Comparison of ENCODE assay signal across 30 cellular contexts in the genomic region with DNA sequence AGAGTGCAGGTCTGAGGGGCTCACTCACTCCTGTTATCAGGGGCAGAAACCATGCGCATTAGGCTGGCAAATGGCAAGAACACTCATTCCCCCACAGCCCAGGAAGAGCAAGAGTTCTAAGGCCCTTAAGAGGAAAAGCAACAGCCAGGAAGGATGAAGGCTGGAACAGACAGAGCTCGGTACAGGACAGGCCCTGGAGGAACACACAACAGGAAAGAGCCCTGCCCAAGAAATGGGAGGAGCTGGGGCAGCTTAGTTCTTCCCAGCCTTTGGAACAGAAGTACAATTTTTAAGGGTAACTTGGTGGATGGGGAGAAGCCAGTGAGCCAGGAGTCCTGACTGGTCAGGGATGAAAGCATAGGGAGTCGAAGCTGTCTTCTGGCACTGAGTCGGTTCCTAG. TPM values are rescaled to one million over a fixed set of nuclear protein-coding genes. Genes with fewer than 3 reads are reported as not detected.
DNase-seq lines count a peak whose midpoint lies in the region; ATAC-seq and TF ChIP-seq lines count a peak whose summit lies in the region.
"Had no signal": no experiment of that assay in that cellular context is flagged by ENCODE, and none has a peak within 500 bp of the region (broad histone marks: within the 10 kb centered on the region; RNA-seq: fewer than 3 reads in every experiment).

No MANE protein-coding gene starts in this region.

- no peaks in the 10 kb centered on the region for H3K27me3 ChIP-seq in osteoblast (ENCODE audit: insufficient read depth, low read length)
- no peaks in the 10 kb centered on the region for H3K27me3 ChIP-seq in CD4-positive, alpha-beta T cell (ENCODE audit: control insufficient read depth, insufficient read depth, low read length)
- H3K27me3 ChIP-seq: ovary had no signal

- H3K4me3 Mint-ChIP-seq in activated CD8-positive, alpha-beta T cell treated with anti-CD3 and anti-CD28 coated beads, Interleukin-2, amount 10 ng/mL, durations not matched to agents 7 days and 5 days = no peak overlapping the region
- no peak overlapping the region for H3K4me3 Mint-ChIP-seq in activated CD8-positive, alpha-beta T cell treated with anti-CD3 and anti-CD28 coated beads for 36 hours
- H3K4me3 Mint-ChIP-seq in activated T-helper 2 cell treated with anti-CD3 and anti-CD28 coated beads, Interferon-gamma antibody, Interleukin-2, Interleukin-4, amounts not matched to agents 10 μg/mL and 5 μg/mL and 100 μg/mL, durations not matched to agents 14 hours and 24 hours and 36 hours (ENCODE audit: low read depth) = no peak overlapping the region
- H3K4me3 Mint-ChIP-seq in CD4-positive, alpha-beta T cell = no peak overlapping the region
- H3K4me3 Mint-ChIP-seq: natural killer cell had no signal

- H3K4me1 Mint-ChIP-seq in activated CD8-positive, alpha-beta T cell treated with anti-CD3 and anti-CD28 coated beads, Interleukin-2, amount 10 ng/mL, durations not matched to agents 7 days and 5 days (ENCODE audit: low read depth) = peaks cover 13% of the 10 kb centered on the region
- H3K4me1 Mint-ChIP-seq in activated CD8-positive, alpha-beta T cell treated with anti-CD3 and anti-CD28 coated beads for 36 hours (ENCODE audit: low read depth) = no peaks in the 10 kb centered on the region
- H3K4me1 Mint-ChIP-seq in activated T-helper 2 cell treated with anti-CD3 and anti-CD28 coated beads, Interferon-gamma antibody, Interleukin-2, Interleukin-4, amounts not matched to agents 10 μg/mL and 5 μg/mL and 100 μg/mL, durations not matched to agents 14 hours and 24 hours and 36 hours (ENCODE audit: low read depth) = peaks cover 4% of the 10 kb centered on the region
- no peaks in the 10 kb centered on the region for H3K4me1 Mint-ChIP-seq in CD4-positive, alpha-beta T cell (ENCODE audit: low read depth)
- H3K4me1 Mint-ChIP-seq: natural killer cell had no signal

- H3K4me3 ChIP-seq in osteoblast (ENCODE audit: insufficient read depth, low read length) = no peak overlapping the region
- H3K4me3 ChIP-seq: left ventricle myocardium inferior, ovary, smooth muscle cell, tibial nerve had no signal

- no peaks in the 10 kb centered on the region for H3K79me2 ChIP-seq in osteoblast (ENCODE audit: insufficient read depth, low read length)

- H3K4me2 ChIP-seq in osteoblast (ENCODE audit: insufficient read depth, low read length) = no peak overlapping the region
- H3K4me2 ChIP-seq: smooth muscle cell had no signal

- H3K9me3 Mint-ChIP-seq in activated CD8-positive, alpha-beta T cell treated with anti-CD3 and anti-CD28 coated beads, Interleukin-2, amount 10 ng/mL, durations not matched to agents 7 days and 5 days (ENCODE audit: insufficient read depth) = no peaks in the 10 kb centered on the region
- H3K9me3 Mint-ChIP-seq in activated CD8-positive, alpha-beta T cell treated with anti-CD3 and anti-CD28 coated beads for 36 hours = no peaks in the 10 kb centered on the region
- no peaks in the 10 kb centered on the region for H3K9me3 Mint-ChIP-seq in activated T-helper 2 cell treated with anti-CD3 and anti-CD28 coated beads, Interferon-gamma antibody, Interleukin-2, Interleukin-4, amounts not matched to agents 10 μg/mL and 5 μg/mL and 100 μg/mL, durations not matched to agents 14 hours and 24 hours and 36 hours
- H3K9me3 Mint-ChIP-seq in CD4-positive, alpha-beta T cell = no peaks in the 10 kb centered on the region
- H3K9me3 Mint-ChIP-seq: natural killer cell had no signal

- H3K9me3 ChIP-seq in KOPT-K1 (ENCODE audit: insufficient read depth, low read length, poor library complexity, severe bottlenecking) (no peaks in the 10 kb centered on the region), osteoblast (ENCODE audit: low read depth, low read length) (no peaks in the 10 kb centered on the region)
- no peaks in the 10 kb centered on the region for H3K9me3 ChIP-seq in CD4-positive, alpha-beta T cell (ENCODE audit: control insufficient read depth, low read length)
- H3K9me3 ChIP-seq: Caco-2, left ventricle myocardium inferior, ovary, tibial nerve had no signal

- TF ChIP-seq CTCF in activated CD8-positive, alpha-beta T cell treated with anti-CD3 and anti-CD28 coated beads for 36 hours (IDR thresholded peaks at IDR 0.05) = no peak
- no peak for TF ChIP-seq CTCF in osteoblast (IDR thresholded peaks at IDR 0.05; ENCODE audit: extremely low read depth, low read depth, low read length)
- no peak for TF ChIP-seq CTCF in CD4-positive, alpha-beta T cell (IDR thresholded peaks at IDR 0.05)

- DNase-seq in activated CD8-positive, alpha-beta T cell treated with anti-CD3 and anti-CD28 coated beads, Interleukin-2, amount 10 ng/mL, durations not matched to agents 7 days and 5 days = no peak
- DNase-seq in activated CD8-positive, alpha-beta T cell treated with anti-CD3 and anti-CD28 coated beads for 36 hours = no peak
- DNase-seq in ecto neural progenitor cell (ENCODE audit: low spot score) (peak; percentile 36), osteoblast (ENCODE audit: insufficient read length, low spot score, missing footprints) (no peak)
- no peak for DNase-seq in activated T-cell treated with anti-CD3 and anti-CD28 coated beads, Interleukin-2, amount 50 U/mL, for 48 hours
- DNase-seq in activated T-helper 2 cell treated with anti-CD3 and anti-CD28 coated beads, Interferon-gamma antibody, Interleukin-2, Interleukin-4, amounts not matched to agents 10 μg/mL and 5 μg/mL and 100 μg/mL, durations not matched to agents 14 hours and 24 hours and 36 hours (ENCODE audit: low spot score) = no peak
- DNase-seq in CD4-positive, alpha-beta T cell = no peak
- DNase-seq: activated CD8-positive, alpha-beta memory T cell treated with anti-CD3 and anti-CD28 coated beads, Interleukin-2, amount 50 U/mL, for 48 hours; activated effector memory CD4-positive, alpha-beta T cell treated with Interleukin-2 at 50 U/mL for 16 hours; Caco-2; dermis blood vessel endothelial cell; GDM1; left ventricle myocardium inferior; midbrain; natural killer cell; NCI-H1105; NCI-H2029; NCI-H2227 treated with DMSO at 0.1 percent for 48 hours; NCI-H69; ovary; stimulated activated CD4-positive, alpha-beta T cell treated with anti-CD3 and anti-CD28 coated beads, Interleukin-1b, Interleukin-23, amount 100 ng/mL, for 48 hours; T-helper 9 cell; WERI-Rb-1 had no signal

- H3K27me3 Mint-ChIP-seq in activated CD8-positive, alpha-beta T cell treated with anti-CD3 and anti-CD28 coated beads, Interleukin-2, amount 10 ng/mL, durations not matched to agents 7 days and 5 days (ENCODE audit: low read depth) = no peaks in the 10 kb centered on the region
- H3K27me3 Mint-ChIP-seq in activated CD8-positive, alpha-beta T cell treated with anti-CD3 and anti-CD28 coated beads for 36 hours = no peaks in the 10 kb centered on the region
- no peaks in the 10 kb centered on the region for H3K27me3 Mint-ChIP-seq in activated T-helper 2 cell treated with anti-CD3 and anti-CD28 coated beads, Interferon-gamma antibody, Interleukin-2, Interleukin-4, amounts not matched to agents 10 μg/mL and 5 μg/mL and 100 μg/mL, durations not matched to agents 14 hours and 24 hours and 36 hours (ENCODE audit: low read depth)
- no peaks in the 10 kb centered on the region for H3K27me3 Mint-ChIP-seq in CD4-positive, alpha-beta T cell

- peak overlapping the region; percentile 78 for H3K27ac ChIP-seq in KOPT-K1 (ENCODE audit: low read depth, low read length, poor library complexity, severe bottlenecking)
- H3K27ac ChIP-seq in osteoblast (ENCODE audit: low read depth, low read length) = no peak overlapping the region
- no peak overlapping the region for H3K27ac ChIP-seq in CD4-positive, alpha-beta T cell (ENCODE audit: low read depth, low read length)
- H3K27ac ChIP-seq: left ventricle myocardium inferior, ovary, tibial nerve, WERI-Rb-1 had no signal

- peak overlapping the region; percentile 63 for H3K27ac Mint-ChIP-seq in activated CD8-positive, alpha-beta T cell treated with anti-CD3 and anti-CD28 coated beads, Interleukin-2, amount 10 ng/mL, durations not matched to agents 7 days and 5 days
- H3K27ac Mint-ChIP-seq in activated CD8-positive, alpha-beta T cell treated with anti-CD3 and anti-CD28 coated beads for 36 hours = no peak overlapping the region
- no peak overlapping the region for H3K27ac Mint-ChIP-seq in activated T-helper 2 cell treated with anti-CD3 and anti-CD28 coated beads, Interferon-gamma antibody, Interleukin-2, Interleukin-4, amounts not matched to agents 10 μg/mL and 5 μg/mL and 100 μg/mL, durations not matched to agents 14 hours and 24 hours and 36 hours
- H3K27ac Mint-ChIP-seq in CD4-positive, alpha-beta T cell = no peak overlapping the region
- H3K27ac Mint-ChIP-seq: natural killer cell had no signal

- POLR2A ChIA-PET in activated CD8-positive, alpha-beta T cell treated with anti-CD3 and anti-CD28 coated beads, Interleukin-2, amount 10 ng/mL, durations not matched to agents 7 days and 5 days (lab: Charles Lee) = interaction anchor here (1.4 to 14.3 kb wide), 4 partner anchors 10 to 70 kb away, joined by 3 to 1137 read pairs (median 50); a partner anchor contains a TSS
- POLR2A ChIA-PET in activated CD8-positive, alpha-beta T cell treated with anti-CD3 and anti-CD28 coated beads for 36 hours (lab: Charles Lee) = interaction anchor here (1.4 to 2.0 kb wide), 5 partner anchors 10 to 42 kb away, joined by 3 to 16 read pairs (median 7); a partner anchor contains a TSS
- POLR2A ChIA-PET in CD4-positive, alpha-beta T cell (lab: Charles Lee) = interaction anchor here (1.3 kb wide), 1 partner anchor 13 kb away, joined by 5 read pairs; a partner anchor contains a TSS

- no peaks in the 10 kb centered on the region for H3K4me1 ChIP-seq in osteoblast (ENCODE audit: insufficient read depth, low read length)
- H3K4me1 ChIP-seq: Caco-2, left ventricle myocardium inferior, tibial nerve had no signal

- CTCF ChIA-PET in activated CD8-positive, alpha-beta T cell treated with anti-CD3 and anti-CD28 coated beads, Interleukin-2, amount 10 ng/mL, durations not matched to agents 7 days and 5 days (lab: Charles Lee) = no interaction called here
- CTCF ChIA-PET in activated CD8-positive, alpha-beta T cell treated with anti-CD3 and anti-CD28 coated beads for 36 hours (lab: Charles Lee) = no interaction called here
- CTCF ChIA-PET in CD4-positive, alpha-beta T cell (lab: Charles Lee) = no interaction called here

- no peak for ATAC-seq in activated CD8-positive, alpha-beta T cell treated with anti-CD3 and anti-CD28 coated beads, Interleukin-2, amount 10 ng/mL, durations not matched to agents 7 days and 5 days
- no peak for ATAC-seq in activated CD8-positive, alpha-beta T cell treated with anti-CD3 and anti-CD28 coated beads for 36 hours
- no peak for ATAC-seq in CD4-positive, alpha-beta T cell (ENCODE audit: poor library complexity)
- ATAC-seq: natural killer cell had no signal

- H3K36me3 ChIP-seq in KOPT-K1 (ENCODE audit: insufficient read depth, low read length) = no peaks in the 10 kb centered on the region
- H3K36me3 ChIP-seq in osteoblast (ENCODE audit: insufficient read depth, low read length) = no peaks in the 10 kb centered on the region
- H3K36me3 ChIP-seq: left ventricle myocardium inferior, ovary, tibial nerve, WERI-Rb-1 had no signal

- H4K20me1 ChIP-seq in osteoblast (ENCODE audit: insufficient read depth, low read length) = no peaks in the 10 kb centered on the region

- H2AFZ ChIP-seq in osteoblast (ENCODE audit: low read length) = peak overlapping the region; percentile 22

- H3K36me3 Mint-ChIP-seq in activated CD8-positive, alpha-beta T cell treated with anti-CD3 and anti-CD28 coated beads, Interleukin-2, amount 10 ng/mL, durations not matched to agents 7 days and 5 days (ENCODE audit: low read depth) = peaks cover 1% of the 10 kb centered on the region
- H3K36me3 Mint-ChIP-seq in activated CD8-positive, alpha-beta T cell treated with anti-CD3 and anti-CD28 coated beads for 36 hours (ENCODE audit: low read depth) = no peaks in the 10 kb centered on the region
- H3K36me3 Mint-ChIP-seq in activated T-helper 2 cell treated with anti-CD3 and anti-CD28 coated beads, Interferon-gamma antibody, Interleukin-2, Interleukin-4, amounts not matched to agents 10 μg/mL and 5 μg/mL and 100 μg/mL, durations not matched to agents 14 hours and 24 hours and 36 hours (ENCODE audit: low read depth) = no peaks in the 10 kb centered on the region
- no peaks in the 10 kb centered on the region for H3K36me3 Mint-ChIP-seq in CD4-positive, alpha-beta T cell (ENCODE audit: low read depth)
- H3K36me3 Mint-ChIP-seq: natural killer cell had no signal

- intact Hi-C loops in activated CD8-positive, alpha-beta T cell treated with anti-CD3 and anti-CD28 coated beads for 36 hours (cut with micrococcal nuclease) = no loop called here
- intact Hi-C loops in activated T-helper 2 cell treated with anti-CD3 and anti-CD28 coated beads, Interferon-gamma antibody, Interleukin-2, Interleukin-4, amounts not matched to agents 10 μg/mL and 5 μg/mL and 100 μg/mL, durations not matched to agents 14 hours and 24 hours and 36 hours (cut with micrococcal nuclease) = no loop called here
- intact Hi-C loops in CD4-positive, alpha-beta T cell (cut with DNase I, micrococcal nuclease) = no loop called here

RNA-seq across cellular contexts. Expression of gene OR2B2, which starts 32.4 kb away (rescaled TPM):
- total RNA-seq in activated CD8-positive, alpha-beta T cell treated with anti-CD3 and anti-CD28 coated beads, Interleukin-2, amount 10 ng/mL, durations not matched to agents 7 days and 5 days = not detected
- not detected for total RNA-seq in activated CD8-positive, alpha-beta T cell treated with anti-CD3 and anti-CD28 coated beads for 36 hours
- total RNA-seq in osteoblast = not detected in 2 replicates
- not detected in 2 replicates for total RNA-seq in activated T-helper 2 cell treated with anti-CD3 and anti-CD28 coated beads, Interferon-gamma antibody, Interleukin-2, Interleukin-4, amounts not matched to agents 10 μg/mL and 5 μg/mL and 100 μg/mL, durations not matched to agents 14 hours and 24 hours and 36 hours
- not detected for total RNA-seq in CD4-positive, alpha-beta T cell
- total RNA-seq: Caco-2, dermis blood vessel endothelial cell, glomerular endothelial cell, H4, left ventricle myocardium inferior, M059J, natural killer cell, ovary, RPMI7951, smooth muscle cell, tibial nerve had no signal
